Comparison of ENCODE assay signal across 8 cellular contexts in genomic region chr9:97696823-97697601, GRCh38. TPM values are rescaled to one million over a fixed set of nuclear protein-coding genes. Genes with fewer than 3 reads are reported as not detected.
DNase-seq lines count a peak whose midpoint lies in the region; ATAC-seq lines count a peak whose summit lies in the region.

XPA (minus strand) TSS chr9:97697340; CDS start chr9:97697292, 48 bp downstream.

- POLR2A ChIA-PET in activated CD8-positive, alpha-beta memory T cell treated with anti-CD3 and anti-CD28 coated beads for 36 hours (lab: Charles Lee), result interaction anchor here (0.9 to 1.0 kb wide), 4 partner anchors 9 to 224 kb away, joined by 3 to 7 read pairs (median 4); partner anchors contain the start of genes NCBP1 and TSTD2

- no peaks in the 10 kb centered on the region for H3K9me3 Mint-ChIP-seq in memory B cell

- peaks cover 43% of the 10 kb centered on the region for H3K4me1 Mint-ChIP-seq in memory B cell

- H3K27me3 Mint-ChIP-seq in memory B cell, result peaks cover 1% of the 10 kb centered on the region

- H3K4me3 Mint-ChIP-seq in memory B cell, result peak within 1 kb of the TSS; percentile 92

- ATAC-seq in GM19468 (IDR thresholded peaks at IDR 0.05; ENCODE audit: extremely low read depth, unreplicated experiment), result peak; percentile 89
- ATAC-seq in memory B cell (ENCODE audit: low read depth), result peak; percentile 93

- peak within 1 kb of the TSS; percentile 91 for H3K27ac Mint-ChIP-seq in memory B cell

- H3K36me3 Mint-ChIP-seq in memory B cell, result peaks cover 6% of the 10 kb centered on the region

- CTCF ChIA-PET in activated CD8-positive, alpha-beta memory T cell treated with anti-CD3 and anti-CD28 coated beads for 36 hours (lab: Charles Lee), result interaction anchor here (0.8 kb wide), 1 partner anchor 9 kb away, joined by 3 read pairs; no protein-coding TSS in a partner anchor

- DNase-seq in COLO668 (lab: John Stamatoyannopoulos, UW; ENCODE audit: unreplicated experiment), result peak; percentile 97
- DNase-seq in HS-27A (ENCODE audit: low read depth), result peak; percentile 79
- peak; percentile 85 for DNase-seq in NK-92 (lab: John Stamatoyannopoulos, UW; ENCODE audit: unreplicated experiment)
- peak; percentile 92 for DNase-seq in effector CD8-positive, alpha-beta T cell (lab: John Stamatoyannopoulos, UW)
- peak; percentile 90 to 94 for DNase-seq in memory B cell (ENCODE audit: low spot score in 2 of 2)
- peak; percentile 95 for DNase-seq in stimulated activated CD8-positive, alpha-beta memory T cell treated with anti-CD3 and anti-CD28 coated beads, Interleukin-12 subunit alpha, Interleukin-12 subunit beta, amount 100 ng/mL, for 1 hour (ENCODE audit: low read depth)

RNA-seq across cellular contexts. Expression of gene XPA, which starts in this region (rescaled TPM):
- 10 to 100 TPM; 11.1 to 11.3 TPM for total RNA-seq in activated CD8-positive, alpha-beta memory T cell treated with anti-CD3 and anti-CD28 coated beads for 36 hours

Comparison
In these comparisons a context has a peak if more than half of its experiments do, and no peak if none do; other contexts are left out.
1. Peak in every context shown above with its lines: DNase-seq and ATAC-seq.